14 cellular contexts compared by ENCODE assay signal in the genomic region with DNA sequence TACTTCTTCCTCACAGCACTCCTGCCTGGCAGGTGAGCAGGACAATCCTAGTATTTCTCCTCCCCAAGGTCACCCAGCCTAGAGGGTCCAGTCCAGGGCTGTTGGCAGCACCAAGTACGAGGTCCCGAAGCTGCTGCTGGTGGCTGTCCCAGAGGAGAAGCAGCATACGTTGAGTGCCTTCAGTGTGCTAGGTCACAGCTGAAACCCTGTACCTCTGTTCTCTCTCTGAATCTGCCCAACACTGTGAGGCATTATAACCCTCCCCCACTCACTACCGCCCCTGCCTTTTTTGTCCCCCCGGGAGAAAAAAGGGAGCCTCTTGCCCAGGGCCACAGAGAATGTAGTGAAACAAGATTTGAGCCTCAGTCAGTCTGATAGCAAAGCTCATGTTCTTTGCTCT. TPM values are rescaled to one million over a fixed set of nuclear protein-coding genes. Genes with fewer than 3 reads are reported as not detected.
DNase-seq lines count a peak whose midpoint lies in the region; ATAC-seq and TF ChIP-seq lines count a peak whose summit lies in the region.
"Had no signal": no experiment of that assay in that cellular context is flagged by ENCODE, and none has a peak within 500 bp of the region (broad histone marks: within the 10 kb centered on the region; RNA-seq: fewer than 3 reads in every experiment).

No MANE protein-coding gene starts in this region.

- no peak for TF ChIP-seq EP300 in gastroesophageal sphincter (IDR thresholded peaks at IDR 0.05)

- intact Hi-C loops in activated CD4-positive, alpha-beta T cell treated with anti-CD3 and anti-CD28 coated beads for 36 hours (cut with DNase I, micrococcal nuclease): loop anchor here (1.0 to 5.0 kb wide), 4 partner anchors 8 to 992 kb away; no protein-coding TSS in a partner anchor
- intact Hi-C loops in activated B cell treated with CpG ODN at 0.5 μM for 24 hours (cut with micrococcal nuclease): no loop called here

- TF ChIP-seq CTCF in activated B cell treated with CpG ODN at 0.5 μM for 24 hours (IDR thresholded peaks at IDR 0.05) (no peak), gastroesophageal sphincter (IDR thresholded peaks at IDR 0.05) (no peak), BE2C (IDR thresholded peaks at IDR 0.05; ENCODE audit: low read depth, low read length) (no peak)

- H3K36me3 ChIP-seq in gastroesophageal sphincter (no peaks in the 10 kb centered on the region), BE2C (peaks cover 51% of the 10 kb centered on the region)

- no peaks in the 10 kb centered on the region for H3K27me3 Mint-ChIP-seq in activated CD4-positive, alpha-beta T cell treated with anti-CD3 and anti-CD28 coated beads for 36 hours
- H3K27me3 Mint-ChIP-seq in activated B cell treated with CpG ODN at 0.5 μM for 24 hours: no peaks in the 10 kb centered on the region

- H3K36me3 Mint-ChIP-seq in activated CD4-positive, alpha-beta T cell treated with anti-CD3 and anti-CD28 coated beads for 36 hours (ENCODE audit: low read depth): peaks cover 65% of the 10 kb centered on the region
- H3K36me3 Mint-ChIP-seq in activated B cell treated with CpG ODN at 0.5 μM for 24 hours (ENCODE audit: low read depth): peaks cover 66% of the 10 kb centered on the region

- H3K27me3 ChIP-seq in gastroesophageal sphincter (no peaks in the 10 kb centered on the region), BE2C (no peaks in the 10 kb centered on the region)
- H3K27me3 ChIP-seq: ascending aorta had no signal

- H3K27ac Mint-ChIP-seq in activated CD4-positive, alpha-beta T cell treated with anti-CD3 and anti-CD28 coated beads for 36 hours: peak overlapping the region; percentile 95
- peak overlapping the region; percentile 66 for H3K27ac Mint-ChIP-seq in activated B cell treated with CpG ODN at 0.5 μM for 24 hours

- peaks cover 81% of the 10 kb centered on the region for H3K4me1 Mint-ChIP-seq in activated CD4-positive, alpha-beta T cell treated with anti-CD3 and anti-CD28 coated beads for 36 hours
- peaks cover 90% of the 10 kb centered on the region for H3K4me1 Mint-ChIP-seq in activated B cell treated with CpG ODN at 0.5 μM for 24 hours

- no peaks in the 10 kb centered on the region for H3K9me3 Mint-ChIP-seq in activated CD4-positive, alpha-beta T cell treated with anti-CD3 and anti-CD28 coated beads for 36 hours (ENCODE audit: low read depth)
- no peaks in the 10 kb centered on the region for H3K9me3 Mint-ChIP-seq in activated B cell treated with CpG ODN at 0.5 μM for 24 hours
- H3K9me3 Mint-ChIP-seq: WTC11 had no signal

- H3K4me3 ChIP-seq in gastroesophageal sphincter (no peak overlapping the region), BE2C (ENCODE audit: low read depth, low read length) (no peak overlapping the region)
- H3K4me3 ChIP-seq: ascending aorta had no signal

- H3K4me3 Mint-ChIP-seq in activated CD4-positive, alpha-beta T cell treated with anti-CD3 and anti-CD28 coated beads for 36 hours: peak overlapping the region; percentile 97
- no peak overlapping the region for H3K4me3 Mint-ChIP-seq in activated B cell treated with CpG ODN at 0.5 μM for 24 hours
- H3K4me3 Mint-ChIP-seq: WTC11 had no signal

- peak; percentile 40 for DNase-seq in activated CD4-positive, alpha-beta T cell treated with anti-CD3 and anti-CD28 coated beads for 36 hours
- no peak for DNase-seq in activated CD4-positive, alpha-beta T cell treated with anti-CD3 and anti-CD28 coated beads, Interleukin-2, amount 50 U/mL, for 1 hour
- DNase-seq in activated B cell treated with CpG ODN at 0.5 μM for 24 hours (no peak), NCI-H526 treated with DMSO at 0.1 percent for 48 hours (lab: John Stamatoyannopoulos, UW) (no peak), BE2C (no peak), NCI-H2171 treated with DMSO at 0.1 percent for 48 hours (lab: John Stamatoyannopoulos, UW) (no peak)
- DNase-seq in stimulated activated CD8-positive, alpha-beta memory T cell treated with anti-CD3 and anti-CD28 coated beads, Interleukin-4, amount 100 ng/mL, for 48 hours: peak; percentile 46
- DNase-seq: DMS53; stimulated activated CD4-positive, alpha-beta T cell treated with anti-CD3 and anti-CD28 coated beads, Interleukin-12 subunit alpha, Interleukin-12 subunit beta, amount 100 ng/mL, for 4 hours had no signal

- peak; percentile 13 for ATAC-seq in activated CD4-positive, alpha-beta T cell treated with anti-CD3 and anti-CD28 coated beads for 36 hours
- ATAC-seq in activated B cell treated with CpG ODN at 0.5 μM for 24 hours (ENCODE audit: low read depth) (no peak), gastroesophageal sphincter (no peak)
- ATAC-seq: WTC11 had no signal

- CTCF ChIA-PET in activated CD4-positive, alpha-beta T cell treated with anti-CD3 and anti-CD28 coated beads for 36 hours (lab: Charles Lee): interaction anchor here (0.8 to 7.8 kb wide), 4 partner anchors 10 to 60 kb away, joined by 4 to 64 read pairs (median 16); no protein-coding TSS in a partner anchor
- CTCF ChIA-PET in activated B cell treated with CpG ODN at 0.5 μM for 24 hours (lab: Charles Lee): interaction anchor here (1.2 to 1.7 kb wide), 2 partner anchors 31 to 44 kb away, joined by 3 to 8 read pairs; no protein-coding TSS in a partner anchor

- no CpG with 5 or more reads among the region's 5 CpGs for WGBS in gastroesophageal sphincter (ENCODE audit: low coverage in 1 of 2), 2 donors

- POLR2A ChIA-PET in activated CD4-positive, alpha-beta T cell treated with anti-CD3 and anti-CD28 coated beads for 36 hours (lab: Charles Lee): interaction anchor here (0.6 to 8.3 kb wide), 7 partner anchors 10 to 65 kb away, joined by 3 to 182 read pairs (median 3); no protein-coding TSS in a partner anchor
- POLR2A ChIA-PET in activated B cell treated with CpG ODN at 0.5 μM for 24 hours (lab: Charles Lee): interaction anchor here (0.6 to 9.5 kb wide), 5 partner anchors 11 to 143 kb away, joined by 3 to 313 read pairs (median 4); no protein-coding TSS in a partner anchor

- H3K27ac ChIP-seq in gastroesophageal sphincter: peak overlapping the region in 3 of 4 donors; percentile 93 to 99 (median 97)
- H3K27ac ChIP-seq: 22Rv1, ascending aorta, epithelial cell of prostate had no signal

- H3K9me3 ChIP-seq in gastroesophageal sphincter (no peaks in the 10 kb centered on the region), BE2C (no peaks in the 10 kb centered on the region)
- H3K9me3 ChIP-seq: ascending aorta had no signal

- no peak for TF ChIP-seq POLR2A in gastroesophageal sphincter (IDR thresholded peaks at IDR 0.05)

- H3K4me1 ChIP-seq in gastroesophageal sphincter: peaks cover 10 to 79% (median 17%) of the 10 kb centered on the region in 3 donors
- peaks cover 7% of the 10 kb centered on the region for H3K4me1 ChIP-seq in BE2C

RNA-seq across cellular contexts. Expression of a gene that starts 53.4 kb away (rescaled TPM):
- 100 to 1,000 TPM; 232 to 281 TPM for total RNA-seq in activated CD4-positive, alpha-beta T cell treated with anti-CD3 and anti-CD28 coated beads for 36 hours
- total RNA-seq in activated B cell treated with CpG ODN at 0.5 μM for 24 hours (197 and 227 TPM in 2 replicates), gastroesophageal sphincter (100 to 1,000 TPM; 123 to 199 (median 131) TPM)
- polyA plus RNA-seq in BE2C (2012; ENCODE audit: insufficient read depth, insufficient read length, low read depth): 55.0 TPM

Comparison
In these comparisons a context has a peak if more than half of its experiments do, and no peak if none do; other contexts are left out.
1. DNase-seq: peak in activated CD4-positive, alpha-beta T cell treated with anti-CD3 and anti-CD28 coated beads for 36 hours (single experiment) and stimulated activated CD8-positive, alpha-beta memory T cell treated with anti-CD3 and anti-CD28 coated beads, Interleukin-4, amount 100 ng/mL, for 48 hours (single experiment); none in activated CD4-positive, alpha-beta T cell treated with anti-CD3 and anti-CD28 coated beads, Interleukin-2, amount 50 U/mL, for 1 hour (single experiment), activated B cell treated with CpG ODN at 0.5 μM for 24 hours (single experiment), NCI-H526 treated with DMSO at 0.1 percent for 48 hours (single experiment), BE2C (single experiment) and NCI-H2171 treated with DMSO at 0.1 percent for 48 hours (single experiment).